1 cellular context compared by ENCODE assay signal in the genomic region with DNA sequence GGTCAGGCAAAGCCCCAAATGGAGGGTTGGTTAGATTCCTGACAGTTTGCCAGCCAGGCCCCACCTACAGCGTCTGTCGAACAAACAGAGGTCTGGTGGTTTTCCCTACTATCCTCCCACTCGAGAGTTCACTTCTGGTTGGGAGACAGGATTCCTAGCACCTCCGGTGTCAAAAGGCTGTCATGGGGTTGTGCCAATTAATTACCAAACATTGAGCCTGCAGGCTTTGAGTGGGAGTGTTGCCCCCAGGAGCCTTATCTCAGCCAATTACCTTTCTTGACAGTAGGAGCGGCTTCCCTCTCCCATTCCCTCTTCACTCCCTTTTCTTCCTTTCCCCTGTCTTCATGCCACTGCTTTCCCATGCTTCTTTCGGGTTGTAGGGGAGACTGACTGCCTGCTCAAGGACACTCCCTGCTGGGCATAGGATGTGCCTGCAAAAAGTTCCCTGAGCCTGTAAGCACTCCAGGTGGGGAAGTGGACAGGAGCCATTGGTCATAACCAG.
TF ChIP-seq lines count a peak whose summit lies in the region.

No MANE protein-coding gene starts in this region.

TF ChIP-seq in endothelial cell of umbilical vein, 7 proteins besides CTCF, POLR2A, EP300 and RAD21:
- no peak for TF ChIP-seq GATA2 (IDR thresholded peaks at IDR 0.05; ENCODE audit: insufficient read depth, insufficient read length, low read depth, low read length)
- TF ChIP-seq FOS (IDR thresholded peaks at IDR 0.05; ENCODE audit: borderline replicate concordance, insufficient read depth, low read length), result no peak
- no peak for TF ChIP-seq EZH2 (IDR thresholded peaks at IDR 0.05; ENCODE audit: borderline replicate concordance, low read depth, low read length, severe bottlenecking)
- no peak for TF ChIP-seq JUN (IDR thresholded peaks at IDR 0.05; ENCODE audit: borderline replicate concordance, insufficient read depth, insufficient read length, low read depth)
- no peak for TF ChIP-seq POLR2AphosphoS5 (IDR thresholded peaks at IDR 0.05; ENCODE audit: insufficient read depth, low read depth, low read length)
- no peak for TF ChIP-seq MYC (IDR thresholded peaks at IDR 0.05; ENCODE audit: low read depth, low read length)
- TF ChIP-seq, protein P1, sequence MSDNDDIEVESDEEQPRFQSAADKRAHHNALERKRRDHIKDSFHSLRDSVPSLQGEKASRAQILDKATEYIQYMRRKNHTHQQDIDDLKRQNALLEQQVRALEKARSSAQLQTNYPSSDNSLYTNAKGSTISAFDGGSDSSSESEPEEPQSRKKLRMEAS (IDR thresholded peaks at IDR 0.05; ENCODE audit: insufficient read depth, insufficient read length), result no peak
